1 cellular context compared by ENCODE assay signal in the genomic region with DNA sequence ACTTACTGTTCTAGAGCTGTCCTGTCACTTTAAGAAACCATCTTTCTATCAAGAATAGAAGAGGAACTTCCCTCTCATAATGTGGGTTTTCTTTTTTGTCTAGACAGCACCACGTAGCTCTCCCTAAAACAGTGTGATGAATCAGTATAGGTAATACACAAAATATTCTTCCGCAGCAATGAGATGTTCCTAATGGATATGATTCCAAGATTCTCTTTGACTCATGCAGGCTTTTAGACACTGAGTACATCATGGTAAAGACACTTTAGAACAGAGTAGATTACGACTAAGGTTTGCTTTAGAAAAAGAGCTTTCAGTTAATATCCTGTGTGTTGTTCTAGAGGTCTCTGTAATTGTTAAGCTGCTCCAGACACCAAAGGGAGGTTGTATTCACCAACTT.
TF ChIP-seq lines count a peak whose summit lies in the region.

No MANE protein-coding gene starts in this region.

TF ChIP-seq in HEK293T, 16 proteins besides CTCF, POLR2A, EP300 and RAD21:
- no peak for TF ChIP-seq SUZ12 (IDR thresholded peaks at IDR 0.05)
- TF ChIP-seq SP1 (IDR thresholded peaks at IDR 0.05): no peak
- no peak for TF ChIP-seq CTBP1 (IDR thresholded peaks at IDR 0.05; ENCODE audit: borderline replicate concordance)
- TF ChIP-seq L3MBTL2 (conservative IDR thresholded peaks at IDR 0.05): no peak
- TF ChIP-seq TARDBP (IDR thresholded peaks at IDR 0.05): no peak
- TF ChIP-seq ARNT (IDR thresholded peaks at IDR 0.05): no peak
- TF ChIP-seq FOXA1 (IDR thresholded peaks at IDR 0.05): no peak
- no peak for TF ChIP-seq HDGF (IDR thresholded peaks at IDR 0.05; ENCODE audit: borderline replicate concordance)
- TF ChIP-seq, protein P1, sequence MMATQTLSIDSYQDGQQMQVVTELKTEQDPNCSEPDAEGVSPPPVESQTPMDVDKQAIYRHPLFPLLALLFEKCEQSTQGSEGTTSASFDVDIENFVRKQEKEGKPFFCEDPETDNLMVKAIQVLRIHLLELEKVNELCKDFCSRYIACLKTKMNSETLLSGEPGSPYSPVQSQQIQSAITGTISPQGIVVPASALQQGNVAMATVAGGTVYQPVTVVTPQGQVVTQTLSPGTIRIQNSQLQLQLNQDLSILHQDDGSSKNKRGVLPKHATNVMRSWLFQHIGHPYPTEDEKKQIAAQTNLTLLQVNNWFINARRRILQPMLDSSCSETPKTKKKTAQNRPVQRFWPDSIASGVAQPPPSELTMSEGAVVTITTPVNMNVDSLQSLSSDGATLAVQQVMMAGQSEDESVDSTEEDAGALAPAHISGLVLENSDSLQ (IDR thresholded peaks at IDR 0.05): no peak
- TF ChIP-seq LEF1 (IDR thresholded peaks at IDR 0.05; ENCODE audit: borderline replicate concordance): no peak
- no peak for TF ChIP-seq FOXK2 (IDR thresholded peaks at IDR 0.05)
- TF ChIP-seq ZNF384 (IDR thresholded peaks at IDR 0.05): no peak
- TF ChIP-seq BHLHE40 (IDR thresholded peaks at IDR 0.05; ENCODE audit: borderline replicate concordance): no peak
- no peak for TF ChIP-seq NFRKB (IDR thresholded peaks at IDR 0.05)
- no peak for TF ChIP-seq FOXM1 (IDR thresholded peaks at IDR 0.05; ENCODE audit: borderline replicate concordance)
- TF ChIP-seq ELF4 (IDR thresholded peaks at IDR 0.05): no peak
